Comparison of ENCODE assay signal across 9 cellular contexts in the genomic region with DNA sequence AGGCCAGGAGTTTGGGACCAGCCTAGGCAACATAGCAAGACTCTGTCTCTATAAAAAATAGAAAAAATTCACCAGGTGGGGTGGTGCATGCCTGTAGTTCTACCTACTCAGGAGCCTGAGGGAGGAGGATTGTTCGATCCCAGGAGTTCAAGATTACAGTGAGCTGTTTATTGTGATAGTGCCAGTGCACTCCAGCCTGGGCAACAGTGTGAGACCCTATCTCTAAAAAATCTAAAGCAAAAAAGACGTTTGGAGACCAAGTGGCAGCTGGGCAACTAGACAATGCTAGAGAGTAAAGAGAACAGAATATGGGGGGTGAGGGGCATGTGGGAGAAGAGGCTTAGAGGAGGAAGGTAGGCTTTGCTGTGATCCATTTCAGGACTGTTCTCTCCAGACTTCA. TPM values are rescaled to one million over a fixed set of nuclear protein-coding genes. Genes with fewer than 3 reads are reported as not detected.
DNase-seq lines count a peak whose midpoint lies in the region; ATAC-seq, FAIRE-seq and TF ChIP-seq lines count a peak whose summit lies in the region.
"Had no signal": no experiment of that assay in that cellular context is flagged by ENCODE, and none has a peak within 500 bp of the region (broad histone marks: within the 10 kb centered on the region; RNA-seq: fewer than 3 reads in every experiment).

No MANE protein-coding gene starts in this region.

- H3K9me2 ChIP-seq in SU-DHL-6 (replicated peaks; ENCODE audit: insufficient read depth, low read length): no peaks in the 10 kb centered on the region
- no peaks in the 10 kb centered on the region for H3K9me2 ChIP-seq in hepatocyte (replicated peaks; ENCODE audit: insufficient read depth)

- WGBS in HepG2 (ENCODE audit: low lambda C conversion rate): 26% methylated on average over 2 of the region's 2 CpGs
- 79% methylated on average over 2 of the region's 2 CpGs for WGBS in right lobe of liver (ENCODE audit: insufficient coverage, low coverage, low lambda C conversion rate, missing lambda C conversion rate)
- 69% methylated on average over 2 of the region's 2 CpGs for WGBS in hepatocyte (ENCODE audit: low lambda C conversion rate, missing lambda C conversion rate)

- no peaks in the 10 kb centered on the region; a peak in 1 of 5 replicates for H3K27me3 ChIP-seq in HepG2 (ENCODE audit: control insufficient read depth in 1 of 2, insufficient read depth in 2 of 2, low read length in 2 of 2)
- H3K27me3 ChIP-seq in right lobe of liver: peaks cover 0 to 2% of the 10 kb centered on the region in 2 donors
- no peaks in the 10 kb centered on the region for H3K27me3 ChIP-seq in SU-DHL-6 (ENCODE audit: low read length)
- H3K27me3 ChIP-seq in hepatocyte: no peaks in the 10 kb centered on the region

- H4K20me1 ChIP-seq in HepG2 (ENCODE audit: insufficient read depth, low read length): no peaks in the 10 kb centered on the region
- peaks cover 6% of the 10 kb centered on the region; the same call in 1 of the 2 replicates for H4K20me1 ChIP-seq in SU-DHL-6 (ENCODE audit: low read depth, low read length)
- H4K20me1 ChIP-seq in hepatocyte (ENCODE audit: insufficient read depth, poor library complexity, severe bottlenecking): no peaks in the 10 kb centered on the region

- POLR2A ChIA-PET in HepG2 (lab: Yijun Ruan, JAX): no interaction called here

- no peak for DNase-seq in HepG2 (ENCODE audit: low spot score)
- no peak for DNase-seq in right lobe of liver
- DNase-seq in hepatocyte (ENCODE audit: low spot score): no peak
- DNase-seq in type B pancreatic cell (ENCODE audit: extremely low spot score, unreplicated experiment): no peak
- DNase-seq in SHP77 (lab: John Stamatoyannopoulos, UW): no peak
- no peak for DNase-seq in effector CD4-positive, alpha-beta T cell
- DNase-seq: DMS 273 treated with DMSO at 0.1 percent for 48 hours had no signal

- H3K4me3 ChIP-seq in HepG2 (replicated peaks in 1 of 3; ENCODE audit: insufficient read depth in 1 of 3, low read depth in 2 of 3, low read length in 3 of 3) (peak overlapping the region; percentile 81 to 94 (median 93); a peak in 4 of 6 replicates), right lobe of liver (no peak overlapping the region), SU-DHL-6 (ENCODE audit: insufficient read depth, low read length, poor library complexity, severe bottlenecking) (peak overlapping the region; percentile 93), hepatocyte (peak overlapping the region; percentile 96)

- H3K36me3 Mint-ChIP-seq in type B pancreatic cell: peaks cover 17% of the 10 kb centered on the region

- no peaks in the 10 kb centered on the region for H3K9me3 Mint-ChIP-seq in type B pancreatic cell

- BruUV-seq in HepG2 (replicated peaks; lab: Mats Ljungman, UMichigan): no TSS peak

- H2AFZ ChIP-seq in HepG2 (ENCODE audit: low read length): no peak overlapping the region
- no peak overlapping the region for H2AFZ ChIP-seq in SU-DHL-6 (ENCODE audit: low read depth, low read length, severe bottlenecking)
- H2AFZ ChIP-seq in hepatocyte: no peak overlapping the region

- H3K9ac ChIP-seq in HepG2 (ENCODE audit: insufficient read depth, low read depth, low read length): peak overlapping the region; percentile 83; the same call in 1 of the 2 replicates
- peak overlapping the region; percentile 97 for H3K9ac ChIP-seq in SU-DHL-6 (ENCODE audit: low read length)

- H3K4me1 ChIP-seq in HepG2 (ENCODE audit: insufficient read depth, low read length) (peaks cover 51% of the 10 kb centered on the region), right lobe of liver (peaks cover 0 to 22% (median 3%) of the 10 kb centered on the region in 4 donors), hepatocyte (ENCODE audit: insufficient read depth) (peaks cover 16% of the 10 kb centered on the region)

- intact Hi-C loops in HepG2 (cut with micrococcal nuclease; ENCODE audit: unreplicated experiment): loop anchor here (10.0 kb wide), 1 partner anchor 456 kb away; a partner anchor contains a TSS
- intact Hi-C loops in right lobe of liver (cut with DNase I): no loop called here

- TF ChIP-seq CTCF in HepG2 (CRISPR knock-in tag; IDR thresholded peaks at IDR 0.05): no peak
- no peak for TF ChIP-seq CTCF in right lobe of liver (IDR thresholded peaks at IDR 0.05)
- no peak for TF ChIP-seq CTCF in SU-DHL-6 (IDR thresholded peaks at IDR 0.05; ENCODE audit: insufficient read depth, low read length, poor library complexity, severe bottlenecking)
- no peak for TF ChIP-seq CTCF in hepatocyte (IDR thresholded peaks at IDR 0.05; ENCODE audit: poor library complexity)
- no peak for TF ChIP-seq CTCF in type B pancreatic cell (conservative IDR thresholded peaks at IDR 0.05)

- FAIRE-seq in HepG2 (lab: Jason Lieb, UNC): no peak

- H3K36me3 ChIP-seq in HepG2 (replicated peaks in 1 of 2; ENCODE audit: control insufficient read depth in 1 of 2, insufficient read depth in 2 of 2, low read length in 2 of 2): peaks cover 2 to 9% of the 10 kb centered on the region in 2 experiments; a peak in 2 of 5 replicates
- H3K36me3 ChIP-seq in right lobe of liver: no peaks in the 10 kb centered on the region
- peaks cover 13% of the 10 kb centered on the region; the same call in 1 of the 2 replicates for H3K36me3 ChIP-seq in SU-DHL-6 (ENCODE audit: low read length)
- H3K36me3 ChIP-seq in hepatocyte (replicated peaks; ENCODE audit: insufficient read depth, low read depth): no peaks in the 10 kb centered on the region

- TF ChIP-seq EP300 in HepG2 (IDR thresholded peaks at IDR 0.05; ENCODE audit: low read depth in 2 of 2, low read length in 2 of 2) (no peak), HepG2 (CRISPR knock-in tag; IDR thresholded peaks at IDR 0.05; ENCODE audit: borderline replicate concordance) (no peak)

- H3K4me1 Mint-ChIP-seq in type B pancreatic cell (ENCODE audit: unreplicated experiment): peaks cover 9% of the 10 kb centered on the region

- in situ Hi-C loops in HepG2 (cut with HindIII; ENCODE audit: extremely low pct_ligation_motif_present, low pct_unique_long_range_greater_than_20kb): no loop called here

- H3K4me2 ChIP-seq in HepG2 (ENCODE audit: low read depth, low read length) (peak overlapping the region; percentile 83), SU-DHL-6 (ENCODE audit: low read depth, low read length, poor library complexity, severe bottlenecking) (peak overlapping the region; percentile 99), hepatocyte (peak overlapping the region; percentile 98)

- CTCF ChIA-PET in HepG2 (lab: Yijun Ruan, JAX; ENCODE audit: low intra/inter-chr PET ratio, low total read pairs): no interaction called here

- ATAC-seq in HepG2 (no peak), right lobe of liver (no peak), HG02870 (IDR thresholded peaks at IDR 0.05; ENCODE audit: unreplicated experiment) (no peak)

- 0 out of 2 replicates have a peak, but pooled peaks cover 5% of the 10 kb centered on the region for H3F3A ChIP-seq in SU-DHL-6 (ENCODE audit: insufficient read depth)

- no peak overlapping the region for H3K27ac ChIP-seq in HepG2 (ENCODE audit: extremely low read length, insufficient read depth, low read length)
- no peak overlapping the region for H3K27ac ChIP-seq in right lobe of liver
- peak overlapping the region; percentile 17; the same call in 1 of the 2 replicates for H3K27ac ChIP-seq in SU-DHL-6 (ENCODE audit: low read depth, low read length)
- H3K27ac ChIP-seq in hepatocyte: no peak overlapping the region

- H3K27me3 Mint-ChIP-seq in type B pancreatic cell: peaks cover 7% of the 10 kb centered on the region

- H3K9me3 ChIP-seq in HepG2 (ENCODE audit: low read length): no peaks in the 10 kb centered on the region
- H3K9me3 ChIP-seq in right lobe of liver: no peaks in the 10 kb centered on the region
- H3K9me3 ChIP-seq in SU-DHL-6 (ENCODE audit: insufficient read depth, low read length): no peaks in the 10 kb centered on the region
- H3K9me3 ChIP-seq in hepatocyte (ENCODE audit: low read depth): no peaks in the 10 kb centered on the region

- H3K79me2 ChIP-seq in HepG2 (ENCODE audit: insufficient read depth, low read length): peaks cover 48% of the 10 kb centered on the region
- H3K79me2 ChIP-seq in SU-DHL-6 (ENCODE audit: insufficient read depth, low read length): peaks cover 64% of the 10 kb centered on the region
- peaks cover 55% of the 10 kb centered on the region for H3K79me2 ChIP-seq in hepatocyte

- no peak for TF ChIP-seq RAD21 in HepG2 (CRISPR knock-in tag; IDR thresholded peaks at IDR 0.05)

- TF ChIP-seq POLR2A in HepG2 (IDR thresholded peaks at IDR 0.05; ENCODE audit: insufficient read depth in 1 of 2, low read depth in 2 of 2, low read length in 2 of 2) (no peak), right lobe of liver (IDR thresholded peaks at IDR 0.05) (no peak)

- peak overlapping the region; percentile 99 for H3K4me3 Mint-ChIP-seq in type B pancreatic cell

- H3K27ac Mint-ChIP-seq in type B pancreatic cell: peak overlapping the region; percentile 78

TF ChIP-seq in HepG2, 621 proteins besides CTCF, POLR2A, EP300 and RAD21 (continues in another document):
- TF ChIP-seq ZNF121 (CRISPR knock-in tag; IDR thresholded peaks at IDR 0.05): peak; percentile 70

RNA-seq across cellular contexts. Expression of a gene that starts 1.4 kb away (rescaled TPM):
- 19.3 and 23.0 TPM in 2 replicates for total RNA-seq in HepG2 (2016; rRNA removed; fragmentation: Illumina TruSeq; extraction: Trizol)
- total RNA-seq in HepG2 (2016; cell fraction: cytosol; rRNA removed; fragmentation: Illumina TruSeq; extraction: Trizol; ENCODE audit: low read depth): 8.9 and 10.4 TPM in 2 replicates
- 18.1 and 24.0 TPM in 2 replicates for total RNA-seq in HepG2 (2016; cell fraction: insoluble cytoplasmic fraction; rRNA removed; fragmentation: Illumina TruSeq; extraction: Trizol)
- 13.9 and 14.1 TPM in 2 replicates for total RNA-seq in HepG2 (2016; cell fraction: membrane; rRNA removed; fragmentation: Illumina TruSeq; extraction: Trizol)
- total RNA-seq in HepG2 (2016; cell fraction: nucleus; rRNA removed; fragmentation: Illumina TruSeq; extraction: Trizol): 18.5 and 18.6 TPM in 2 replicates
- polyA plus RNA-seq in HepG2 (2011; rRNA removed): 14.9 and 18.7 TPM in 2 replicates
- 12.4 and 13.6 TPM in 2 replicates for polyA plus RNA-seq in HepG2 (2011; cell fraction: cytosol; rRNA removed)
- 11.2 and 14.0 TPM in 2 replicates for polyA plus RNA-seq in HepG2 (2011; cell fraction: nucleus; rRNA removed)
- polyA plus RNA-seq in HepG2 (2012): 7.2 and 8.5 TPM in 2 replicates
- polyA plus RNA-seq in HepG2 (2016; cell fraction: cytosol; fragmentation: Illumina TruSeq; extraction: Trizol; ENCODE audit: low read depth): 7.5 and 8.0 TPM in 2 replicates
- 23.8 and 26.4 TPM in 2 replicates for polyA plus RNA-seq in HepG2 (2016; cell fraction: insoluble cytoplasmic fraction; fragmentation: Illumina TruSeq; extraction: Trizol; ENCODE audit: low read depth)
- polyA plus RNA-seq in HepG2 (2016; cell fraction: membrane; fragmentation: Illumina TruSeq; extraction: Trizol; ENCODE audit: low read depth): 11.8 and 11.9 TPM in 2 replicates
- 30.9 and 33.0 TPM in 2 replicates for polyA plus RNA-seq in HepG2 (2016; cell fraction: nucleus; fragmentation: Illumina TruSeq; extraction: Trizol; ENCODE audit: insufficient read depth, low read depth)
- polyA minus RNA-seq in HepG2 (2011; rRNA and poly(A)+ RNA removed; ENCODE audit: low replicate concordance): 12.9 and 16.6 TPM in 2 replicates
- 3.7 and 8.4 TPM in 2 replicates for polyA minus RNA-seq in HepG2 (2011; cell fraction: cytosol; rRNA and poly(A)+ RNA removed)
- polyA minus RNA-seq in HepG2 (2011; cell fraction: nucleus; rRNA and poly(A)+ RNA removed): 16.9 and 20.2 TPM in 2 replicates
- 10 to 100 TPM in 2 of 6 experiments, 1 to 10 TPM in 4; 2.3 to 15.9 (median 4.1) TPM for total RNA-seq in right lobe of liver
- 7.6 and 13.5 TPM in 2 replicates for total RNA-seq in hepatocyte
- 6.1 and 9.7 TPM in 2 replicates for polyA plus RNA-seq in hepatocyte
- total RNA-seq in type B pancreatic cell (ENCODE audit: low replicate concordance): 13.6 and 14.1 TPM in 2 replicates

Comparison
In these comparisons a context has a peak if more than half of its experiments do, and no peak if none do; other contexts are left out.
1. H3K4me3 ChIP-seq: peak in HepG2 (3 of 3), SU-DHL-6 (single experiment) and hepatocyte (single experiment); none in right lobe of liver (0 of 3).
2. Peak in every context shown above with its lines, with median percentiles within 50 percentile points of each other: H3K4me2 ChIP-seq.